In the genomic region with DNA sequence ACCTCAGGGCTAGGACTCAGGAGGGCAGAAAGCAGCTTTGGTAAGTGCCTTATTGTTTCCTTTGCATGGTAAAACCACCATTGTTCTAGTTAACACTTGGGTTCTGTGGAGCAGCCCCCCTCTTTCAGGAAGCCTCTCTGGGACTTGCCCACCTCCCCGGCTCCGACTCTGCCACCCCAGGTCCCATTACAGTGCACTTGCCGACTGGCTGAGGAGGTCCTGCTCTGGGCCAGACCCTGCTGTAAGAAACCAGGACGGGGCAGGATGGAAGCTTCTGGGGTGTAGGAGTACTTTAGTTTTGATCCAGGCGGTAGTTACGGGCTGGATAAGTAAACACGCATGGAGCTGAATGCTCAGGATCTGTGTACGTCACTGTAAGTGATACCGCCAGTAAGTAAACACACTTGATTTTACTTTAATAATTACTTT, we compare ENCODE assay signal across 13 cellular contexts. TPM values are rescaled to one million over a fixed set of nuclear protein-coding genes. Genes with fewer than 3 reads are reported as not detected.
DNase-seq lines count a peak whose midpoint lies in the region; ATAC-seq and TF ChIP-seq lines count a peak whose summit lies in the region.
"Had no signal": no experiment of that assay in that cellular context is flagged by ENCODE, and none has a peak within 500 bp of the region (broad histone marks: within the 10 kb centered on the region; RNA-seq: fewer than 3 reads in every experiment).

No MANE protein-coding gene starts in this region.

- DNase-seq in COR-L47 (lab: John Stamatoyannopoulos, UW) (peak; percentile 6), right atrium auricular region (ENCODE audit: low spot score) (no peak), posterior vena cava (ENCODE audit: low spot score) (peak; percentile 62), cerebellum (ENCODE audit: low spot score) (no peak), NCI-H1930 (lab: John Stamatoyannopoulos, UW) (no peak)
- DNase-seq in activated CD4-positive, alpha-beta T cell treated with anti-CD3 and anti-CD28 coated beads for 1 hour, result no peak
- DNase-seq: naive B cell, NCI-H524 treated with DMSO at 0.1 percent for 48 hours had no signal

- H3K27ac ChIP-seq in VCaP (peak overlapping the region; percentile 54), right atrium auricular region (peak overlapping the region; percentile 77 to 97)
- H3K27ac ChIP-seq: epithelial cell of prostate, SJSA1 had no signal

- H3K4me3 ChIP-seq in right atrium auricular region, result no peak overlapping the region
- H3K4me3 ChIP-seq: SJSA1 had no signal

- H3K4me1 ChIP-seq in right atrium auricular region, result peaks cover 0 to 66% of the 10 kb centered on the region in 2 donors

- intact Hi-C loops in posterior vena cava (cut with DNase I), result no loop called here

- H3K36me3 ChIP-seq in right atrium auricular region, result peaks cover 49% of the 10 kb centered on the region

- TF ChIP-seq CTCF in VCaP (conservative IDR thresholded peaks at IDR 0.05) (no peak), right atrium auricular region (IDR thresholded peaks at IDR 0.05) (no peak)

- no peaks in the 10 kb centered on the region for H3K27me3 ChIP-seq in right atrium auricular region
- H3K27me3 ChIP-seq: SJSA1 had no signal

- no peaks in the 10 kb centered on the region for H3K9me3 ChIP-seq in right atrium auricular region
- H3K9me3 ChIP-seq: SJSA1 had no signal

- ATAC-seq in GM21528 (IDR thresholded peaks at IDR 0.05; ENCODE audit: low FRiP score, unreplicated experiment), result no peak
- ATAC-seq: WTC11 had no signal

RNA-seq across cellular contexts. Expression of gene HS1BP3, which starts 25.4 kb away (rescaled TPM):
- total RNA-seq in right atrium auricular region (10 to 100 TPM; 19.5 to 26.0 TPM), posterior vena cava (10 to 100 TPM; 37.1 to 41.8 TPM), cerebellum (10.0 TPM)

RNA-seq across cellular contexts. Expression of gene GDF7, which starts 41.4 kb away (rescaled TPM):
- total RNA-seq in right atrium auricular region (1 to 10 TPM; 1.1 to 1.7 TPM), posterior vena cava (1 to 10 TPM; 3.6 to 3.8 TPM), cerebellum (0.45 TPM)

Comparison
In these comparisons a context has a peak if more than half of its experiments do, and no peak if none do; other contexts are left out.
1. DNase-seq: peak in COR-L47 (single experiment) and posterior vena cava (single experiment); none in right atrium auricular region (single experiment), activated CD4-positive, alpha-beta T cell treated with anti-CD3 and anti-CD28 coated beads for 1 hour (single experiment), cerebellum (single experiment) and NCI-H1930 (0 of 2).